ENCODE assay signal across 8 cellular contexts in genomic region chr14:102510616-102511520, GRCh38. TPM values are rescaled to one million over a fixed set of nuclear protein-coding genes. Genes with fewer than 3 reads are reported as not detected.
DNase-seq lines count a peak whose midpoint lies in the region; ATAC-seq and TF ChIP-seq lines count a peak whose summit lies in the region.

No MANE protein-coding gene starts in this region.

- POLR2A ChIA-PET in WTC11 (lab: Charles Lee), result interaction anchor here (0.9 to 1.3 kb wide), 3 partner anchors 13 to 193 kb away, joined by 3 to 4 read pairs (median 3); no protein-coding TSS in a partner anchor

- no peaks in the 10 kb centered on the region for H3K9me3 ChIP-seq in sigmoid colon

- H3K27me3 ChIP-seq in sigmoid colon, result no peaks in the 10 kb centered on the region

- H3K27ac ChIP-seq in sigmoid colon, result peak overlapping the region; percentile 84 to 88 (median 84)

- H3K4me1 Mint-ChIP-seq in WTC11 (peaks cover 15% of the 10 kb centered on the region), glutamatergic neuron (ENCODE audit: low read depth, unreplicated experiment) (peaks cover 9% of the 10 kb centered on the region)

- TF ChIP-seq CTCF in WTC11 (IDR thresholded peaks at IDR 0.05) (no peak), glutamatergic neuron (IDR thresholded peaks at IDR 0.05; ENCODE audit: partially characterized antibody, unreplicated experiment) (no peak), sigmoid colon (IDR thresholded peaks at IDR 0.05) (no peak)

- peak overlapping the region; percentile 71 for H3K27ac Mint-ChIP-seq in WTC11
- H3K27ac Mint-ChIP-seq in glutamatergic neuron (ENCODE audit: unreplicated experiment), result no peak overlapping the region

- peaks cover 2% of the 10 kb centered on the region; the same call in 1 of the 2 replicates for H3K27me3 Mint-ChIP-seq in WTC11 (ENCODE audit: low read depth)
- peaks cover 10% of the 10 kb centered on the region for H3K27me3 Mint-ChIP-seq in glutamatergic neuron (ENCODE audit: unreplicated experiment)

- DNase-seq in NCI-H2196 (lab: John Stamatoyannopoulos, UW; ENCODE audit: unreplicated experiment) (peak; percentile 4), NCI-H2196 treated with DMSO at 0.1 percent for 48 hours (lab: John Stamatoyannopoulos, UW; ENCODE audit: unreplicated experiment) (no peak), WTC11 (ENCODE audit: low spot score) (peak; percentile 95), glutamatergic neuron (peak; percentile 58), sigmoid colon (peak; percentile 64), NCI-H446 (lab: John Stamatoyannopoulos, UW) (no peak)
- DNase-seq in stimulated activated CD4-positive, alpha-beta T cell treated with anti-CD3 and anti-CD28 coated beads, Interleukin-12 subunit alpha, Interleukin-12 subunit beta, amount 100 ng/mL, for 4 hours, result no peak

- H3K4me1 ChIP-seq in sigmoid colon, result peaks cover 0 to 19% (median 14%) of the 10 kb centered on the region in 4 donors

- no peaks in the 10 kb centered on the region for H3K9me3 Mint-ChIP-seq in WTC11
- H3K9me3 Mint-ChIP-seq in glutamatergic neuron (ENCODE audit: unreplicated experiment), result peaks cover 2% of the 10 kb centered on the region

- CTCF ChIA-PET in WTC11 (lab: Charles Lee), result interaction anchor here (0.6 to 1.8 kb wide), 8 partner anchors 7 to 73 kb away, joined by 3 to 14 read pairs (median 6); no protein-coding TSS in a partner anchor

- H3K4me3 Mint-ChIP-seq in WTC11 (peak overlapping the region; percentile 88), glutamatergic neuron (ENCODE audit: unreplicated experiment) (peak overlapping the region; percentile 81)

- H3K4me3 ChIP-seq in sigmoid colon, result peak overlapping the region in 3 of 4 donors; percentile 58 to 70 (median 66)

- peaks cover 5 to 17% (median 10%) of the 10 kb centered on the region in 4 donors for H3K36me3 ChIP-seq in sigmoid colon

- intact Hi-C loops in sigmoid colon (cut with DNase I), result loop anchor here (5.0 kb wide), 2 partner anchors 149 to 189 kb away; partner anchors contain the start of genes CINP and TECPR2

- peak in 1 of 2 donors; percentile 56 for TF ChIP-seq POLR2A in sigmoid colon (IDR thresholded peaks at IDR 0.05)

- H3K36me3 Mint-ChIP-seq in WTC11 (no peaks in the 10 kb centered on the region; the same call in 1 of the 2 replicates), glutamatergic neuron (ENCODE audit: unreplicated experiment) (no peaks in the 10 kb centered on the region)

- no peak for TF ChIP-seq EP300 in sigmoid colon (IDR thresholded peaks at IDR 0.05)

- WGBS in sigmoid colon, 2 donors, result 23 to 49% methylated on average over 19 of the region's 19 CpGs

- ATAC-seq in WTC11 (peak; percentile 91), HG02678 (IDR thresholded peaks at IDR 0.05; ENCODE audit: unreplicated experiment) (no peak)

TF ChIP-seq in WTC11, 78 proteins besides CTCF, POLR2A, EP300 and RAD21:
- TF ChIP-seq GTF2I (CRISPR knock-in tag; conservative IDR thresholded peaks at IDR 0.05) (peak; percentile 90), E2F4 (CRISPR knock-in tag; IDR thresholded peaks at IDR 0.05; ENCODE audit: borderline replicate concordance, low read depth) (no peak), JUN (CRISPR knock-in tag; IDR thresholded peaks at IDR 0.05) (no peak), TEAD1 (CRISPR knock-in tag; IDR thresholded peaks at IDR 0.05) (peak; percentile 67; the same call in 1 of the 2 replicates), FOXK1 (CRISPR knock-in tag; IDR thresholded peaks at IDR 0.05) (no peak), STAT6 (CRISPR knock-in tag; conservative IDR thresholded peaks at IDR 0.05; ENCODE audit: low read depth) (no peak), TEAD4 (CRISPR knock-in tag; IDR thresholded peaks at IDR 0.05) (no peak), ATF6 (CRISPR knock-in tag; IDR thresholded peaks at IDR 0.05) (no peak), ZNF423 (CRISPR knock-in tag; IDR thresholded peaks at IDR 0.05) (no peak), SP1 (CRISPR knock-in tag; conservative IDR thresholded peaks at IDR 0.05) (peak; percentile 42; the same call in 1 of the 2 replicates)

RNA-seq across cellular contexts. Expression of gene ANKRD9, which starts 1.3 kb away (rescaled TPM):
- 55.6 to 63.8 TPM (median 56.6 TPM) in 3 replicates for total RNA-seq in WTC11 (2021)
- total RNA-seq in glutamatergic neuron (ENCODE audit: unreplicated experiment), result 3.5 TPM
- total RNA-seq in sigmoid colon, result 10 to 100 TPM; 16.1 to 36.0 (median 23.4) TPM
- 10 to 100 TPM in 2 of 3 donors, 1 to 10 TPM in 1; 9.6 to 28.7 (median 16.4) TPM for polyA plus RNA-seq in sigmoid colon

Comparison
In these comparisons a context has a peak if more than half of its experiments do, and no peak if none do; other contexts are left out.
1. DNase-seq: peak in NCI-H2196 (single experiment), WTC11 (single experiment), glutamatergic neuron (single experiment) and sigmoid colon (single experiment); none in NCI-H2196 treated with DMSO at 0.1 percent for 48 hours (single experiment), NCI-H446 (0 of 2) and stimulated activated CD4-positive, alpha-beta T cell treated with anti-CD3 and anti-CD28 coated beads, Interleukin-12 subunit alpha, Interleukin-12 subunit beta, amount 100 ng/mL, for 4 hours (single experiment).